ENCODE assay signal across 8 cellular contexts in genomic region chr1:31065310-31066217, GRCh38. TPM values are rescaled to one million over a fixed set of nuclear protein-coding genes. Genes with fewer than 3 reads are reported as not detected.
DNase-seq lines count a peak whose midpoint lies in the region; ATAC-seq and TF ChIP-seq lines count a peak whose summit lies in the region.

Gene PUM1 (minus strand): TSS chr1:31065717. CDS start chr1:31059566, 6,151 bp downstream.

- H3K9me3 ChIP-seq in PC-9 (ENCODE audit: insufficient read depth, low read depth) (no peaks in the 10 kb centered on the region), esophagus (ENCODE audit: control insufficient read depth in 2 of 2, insufficient read depth in 1 of 2, low read depth in 1 of 2, low read length in 1 of 2) (no peaks in the 10 kb centered on the region), muscle layer of colon (ENCODE audit: low read length) (no peaks in the 10 kb centered on the region)

- H3K27ac Mint-ChIP-seq in activated T-cell treated with anti-CD3 and anti-CD28 coated beads, Interleukin-2, amount 50 U/mL, for 24 hours = peak within 1 kb of the TSS; percentile 99

- no peaks in the 10 kb centered on the region for H3K9me3 Mint-ChIP-seq in activated T-cell treated with anti-CD3 and anti-CD28 coated beads, Interleukin-2, amount 50 U/mL, for 24 hours

- CTCF ChIA-PET in PC-9 (lab: Charles Lee) = interaction anchor here (0.5 kb wide), 2 partner anchors 73 to 87 kb away, joined by 3 read pairs; no protein-coding TSS in a partner anchor

- TF ChIP-seq CTCF in PC-9 (conservative IDR thresholded peaks at IDR 0.05) = no peak

- BruUV-seq in PC-9 (replicated peaks; lab: Mats Ljungman, UMichigan) = TSS peak; percentile 73

- DNase-seq in DMS153 treated with DMSO at 0.1 percent for 48 hours (lab: John Stamatoyannopoulos, UW; ENCODE audit: unreplicated experiment) = peak; percentile 100
- peak; percentile 97 for DNase-seq in Jurkat, Clone E6-1 (ENCODE audit: low read depth, low spot score)
- DNase-seq in PC-9 = peak; percentile 89 to 99
- peak; percentile 99 for DNase-seq in activated T-cell treated with anti-CD3 and anti-CD28 coated beads, Interleukin-2, amount 50 U/mL, for 24 hours
- DNase-seq in stimulated activated CD8-positive, alpha-beta memory T cell treated with anti-CD3 and anti-CD28 coated beads, Interleukin-7, amount 100 ng/mL, for 24 hours (ENCODE audit: low read depth) = peak; percentile 96

- H3K4me1 ChIP-seq in PC-9 (replicated peaks; ENCODE audit: insufficient read depth) = peaks cover 23% of the 10 kb centered on the region
- no peaks in the 10 kb centered on the region for H3K4me1 ChIP-seq in esophagus (ENCODE audit: control insufficient read depth in 2 of 2, insufficient read depth in 2 of 2, low read length in 1 of 2)
- peaks cover 25% of the 10 kb centered on the region for H3K4me1 ChIP-seq in muscle layer of colon (ENCODE audit: insufficient read depth, low read length)

- H4K20me1 ChIP-seq in PC-9 (ENCODE audit: insufficient read depth) = peaks cover 37% of the 10 kb centered on the region

- H3F3A ChIP-seq in PC-9 (ENCODE audit: insufficient read depth, low read depth) = peaks cover 5% of the 10 kb centered on the region; the same call in 1 of the 2 replicates

- peaks cover 10% of the 10 kb centered on the region for H3K36me3 ChIP-seq in PC-9 (ENCODE audit: low read depth)
- no peaks in the 10 kb centered on the region for H3K36me3 ChIP-seq in esophagus (ENCODE audit: control insufficient read depth in 2 of 2, insufficient read depth in 2 of 2, low read length in 1 of 2)
- no peaks in the 10 kb centered on the region for H3K36me3 ChIP-seq in muscle layer of colon (ENCODE audit: insufficient read depth, low read length)

- peaks cover 42% of the 10 kb centered on the region for H3K36me3 Mint-ChIP-seq in activated T-cell treated with anti-CD3 and anti-CD28 coated beads, Interleukin-2, amount 50 U/mL, for 24 hours (ENCODE audit: low read depth)

- H3K9me2 ChIP-seq in PC-9 (ENCODE audit: insufficient read depth) = no peaks in the 10 kb centered on the region

- H3K79me2 ChIP-seq in PC-9 (ENCODE audit: low read depth) = peaks cover 50% of the 10 kb centered on the region

- WGBS in esophagus, 2 donors = 1% methylated on average over 68 to 72 of the region's 72 CpGs

- H3K27ac ChIP-seq in PC-9 = peak within 1 kb of the TSS; percentile 94
- H3K27ac ChIP-seq in esophagus (ENCODE audit: low read depth in 2 of 2, low read length in 1 of 2) = peak within 1 kb of the TSS; percentile 87 to 94
- peak within 1 kb of the TSS; percentile 95 for H3K27ac ChIP-seq in muscle layer of colon (ENCODE audit: low read depth, low read length)

- H3K9ac ChIP-seq in muscle layer of colon (ENCODE audit: low read length) = peak within 1 kb of the TSS; percentile 99

- H3K27me3 ChIP-seq in PC-9 (ENCODE audit: insufficient read depth, low read depth) (no peaks in the 10 kb centered on the region), esophagus (ENCODE audit: control insufficient read depth in 1 of 2, insufficient read depth in 2 of 2, low read length in 2 of 2) (no peaks in the 10 kb centered on the region), muscle layer of colon (ENCODE audit: control insufficient read depth in 1 of 2, insufficient read depth in 2 of 2, low read length in 2 of 2) (no peaks in the 10 kb centered on the region)

- ATAC-seq in GM21619 (IDR thresholded peaks at IDR 0.05; ENCODE audit: unreplicated experiment) = peak; percentile 93

- POLR2A ChIA-PET in PC-9 (lab: Charles Lee; ENCODE audit: unreplicated experiment) = interaction anchor here (0.6 to 1.0 kb wide), 5 partner anchors 63 to 537 kb away, joined by 3 to 8 read pairs (median 3); no protein-coding TSS in a partner anchor

- H3K4me2 ChIP-seq in PC-9 = peak within 1 kb of the TSS; percentile 95

- peak within 1 kb of the TSS; percentile 92 for H2AFZ ChIP-seq in PC-9

- no peaks in the 10 kb centered on the region for H3K27me3 Mint-ChIP-seq in activated T-cell treated with anti-CD3 and anti-CD28 coated beads, Interleukin-2, amount 50 U/mL, for 24 hours

- peak within 1 kb of the TSS; percentile 98 for H3K4me3 Mint-ChIP-seq in activated T-cell treated with anti-CD3 and anti-CD28 coated beads, Interleukin-2, amount 50 U/mL, for 24 hours

- intact Hi-C loops in PC-9 (cut with micrococcal nuclease; ENCODE audit: unreplicated experiment) = loop anchor here (2.0 kb wide), 2 partner anchors 89 to 105 kb away; no protein-coding TSS in a partner anchor

- peak within 1 kb of the TSS; percentile 97 for H3K4me3 ChIP-seq in Jurkat, Clone E6-1 (ENCODE audit: low read length)
- peak within 1 kb of the TSS; percentile 85 for H3K4me3 ChIP-seq in PC-9
- peak within 1 kb of the TSS; percentile 66 to 90 for H3K4me3 ChIP-seq in esophagus (ENCODE audit: low read depth in 1 of 2, low read length in 2 of 2)
- H3K4me3 ChIP-seq in muscle layer of colon (ENCODE audit: low read depth in 1 of 2, low read length in 2 of 2) = peak within 1 kb of the TSS; percentile 78 to 88

- H3K4me1 Mint-ChIP-seq in activated T-cell treated with anti-CD3 and anti-CD28 coated beads, Interleukin-2, amount 50 U/mL, for 24 hours (ENCODE audit: low read depth) = peaks cover 30% of the 10 kb centered on the region

RNA-seq across cellular contexts. Expression of gene PUM1, which starts in this region (rescaled TPM):
- 55.6 TPM for polyA plus RNA-seq in Jurkat, Clone E6-1 (2012; ENCODE audit: insufficient read depth, insufficient read length)
- 99.2 and 117 TPM in 2 replicates for total RNA-seq in PC-9 (2021)
- polyA plus RNA-seq in esophagus = 10 to 100 TPM; 15.7 to 16.4 TPM

Comparison
In these comparisons a context has a peak if more than half of its experiments do, and no peak if none do; other contexts are left out.
1. Peak in every context shown above with its lines: DNase-seq, ATAC-seq, H3K4me3 ChIP-seq and H3K27ac ChIP-seq.